ENCODE assay signal across 16 cellular contexts in the genomic region with DNA sequence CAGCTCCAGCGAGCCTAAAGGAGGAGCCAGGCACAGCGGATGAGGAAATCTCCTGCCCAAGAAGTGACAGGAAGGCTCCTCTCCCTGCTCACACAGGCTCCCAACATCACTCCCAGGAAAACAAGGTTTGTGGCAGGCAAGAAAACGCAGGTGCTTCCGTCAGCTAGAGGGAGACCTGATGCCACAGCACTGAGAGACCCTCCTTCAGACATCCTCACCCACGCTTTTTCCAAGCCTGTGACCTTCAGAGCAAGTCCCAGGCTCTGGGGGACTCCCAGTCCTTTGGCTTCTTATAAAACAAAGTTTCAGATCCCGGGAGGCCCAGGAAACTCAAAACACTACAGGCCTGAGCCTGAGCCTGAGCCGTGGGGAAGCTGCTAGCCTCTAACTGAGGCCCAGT.
"Had no signal": no experiment of that assay in that cellular context is flagged by ENCODE, and none has a peak within 500 bp of the region (broad histone marks: within the 10 kb centered on the region; RNA-seq: fewer than 3 reads in every experiment).

No MANE protein-coding gene starts in this region.

- H3K27me3 Mint-ChIP-seq: activated naive CD4-positive, alpha-beta T cell treated with anti-CD3 and anti-CD28 coated beads, Interleukin-2, amount 50 U/mL, for 24 hours; naive B cell had no signal

- H3K4me1 ChIP-seq: body of pancreas, foreskin keratinocyte, psoas muscle, suprapubic skin, upper lobe of right lung had no signal

- H3K36me3 ChIP-seq: heart left ventricle, suprapubic skin, upper lobe of right lung had no signal

- H3K4me3 Mint-ChIP-seq: activated naive CD4-positive, alpha-beta T cell treated with anti-CD3 and anti-CD28 coated beads, Interleukin-2, amount 50 U/mL, for 24 hours; naive B cell; T-helper 17 cell had no signal

- H3K9me3 ChIP-seq: body of pancreas, heart left ventricle, psoas muscle, suprapubic skin, upper lobe of right lung had no signal

- H3K27me3 ChIP-seq: body of pancreas, foreskin keratinocyte, heart left ventricle, suprapubic skin, upper lobe of right lung had no signal

- H3K4me1 Mint-ChIP-seq: activated naive CD4-positive, alpha-beta T cell treated with anti-CD3 and anti-CD28 coated beads, Interleukin-2, amount 50 U/mL, for 24 hours; naive B cell had no signal

- H3K4me3 ChIP-seq: body of pancreas, heart left ventricle, psoas muscle, suprapubic skin, upper lobe of right lung had no signal

- H3K36me3 Mint-ChIP-seq: activated naive CD4-positive, alpha-beta T cell treated with anti-CD3 and anti-CD28 coated beads, Interleukin-2, amount 50 U/mL, for 24 hours; naive B cell had no signal

- DNase-seq: activated CD4-positive, alpha-beta T cell treated with anti-CD3 and anti-CD28 coated beads, Interleukin-2, amount 50 U/mL, for 1 hour; activated CD4-positive, CD25-positive, alpha-beta regulatory T cell; activated T-cell treated with anti-CD3 and anti-CD28 coated beads for 4 hours; body of pancreas; foreskin keratinocyte; heart left ventricle; islet precursor cell; naive B cell; occipital lobe; psoas muscle; stimulated activated CD4-positive, alpha-beta T cell treated with anti-CD3 and anti-CD28 coated beads, Interleukin-2, amount 100 ng/mL, for 48 hours; stimulated activated naive CD4-positive, alpha-beta T cell treated with Interleukin-2 at 50 U/mL for 16 hours; T-helper 17 cell; upper lobe of right lung had no signal

- H3K27ac ChIP-seq: body of pancreas, foreskin keratinocyte, psoas muscle, suprapubic skin, upper lobe of right lung had no signal

- H3K27ac Mint-ChIP-seq: activated naive CD4-positive, alpha-beta T cell treated with anti-CD3 and anti-CD28 coated beads, Interleukin-2, amount 50 U/mL, for 24 hours; T-helper 17 cell had no signal

- H3K9me3 Mint-ChIP-seq: activated naive CD4-positive, alpha-beta T cell treated with anti-CD3 and anti-CD28 coated beads, Interleukin-2, amount 50 U/mL, for 24 hours; naive B cell had no signal
